Comparison of ENCODE assay signal across 8 cellular contexts in the genomic region with DNA sequence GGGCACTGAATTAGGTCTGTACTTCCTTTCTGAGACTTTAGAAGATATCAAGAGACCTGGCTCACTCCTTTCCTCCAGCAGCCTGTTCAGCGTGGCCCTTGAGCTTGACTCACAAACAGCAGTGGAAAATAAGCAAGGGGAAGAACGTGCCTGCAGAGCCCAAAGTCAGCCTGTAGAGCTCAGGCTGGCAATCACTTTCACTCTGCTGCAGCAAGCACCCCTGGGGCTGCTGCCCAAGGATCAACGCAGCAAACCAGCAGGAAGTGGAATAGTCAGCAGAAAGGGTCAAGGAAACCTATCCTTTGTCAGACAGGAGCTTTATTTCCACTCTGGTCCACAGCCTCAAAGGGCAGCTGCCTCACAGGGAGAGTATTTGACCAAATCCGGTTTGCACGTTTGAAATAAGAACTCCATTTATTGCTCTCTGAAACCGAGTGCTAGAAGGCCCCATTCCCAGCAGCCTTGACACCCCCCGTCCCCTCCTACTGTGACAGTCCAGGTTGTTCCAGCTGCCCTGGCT.
DNase-seq lines count a peak whose midpoint lies in the region; ATAC-seq and TF ChIP-seq lines count a peak whose summit lies in the region.

No MANE protein-coding gene starts in this region.

- H3K27ac Mint-ChIP-seq in activated naive CD8-positive, alpha-beta T cell treated with anti-CD3 and anti-CD28 coated beads, Interleukin-2, amount 10 ng/mL, durations not matched to agents 7 days and 5 days = peak overlapping the region; percentile 94

- peaks cover 11% of the 10 kb centered on the region for H3K36me3 Mint-ChIP-seq in activated naive CD8-positive, alpha-beta T cell treated with anti-CD3 and anti-CD28 coated beads, Interleukin-2, amount 10 ng/mL, durations not matched to agents 7 days and 5 days

- no peaks in the 10 kb centered on the region for H3K27me3 ChIP-seq in WERI-Rb-1 (ENCODE audit: insufficient read depth, low read depth, severe bottlenecking)

- no peaks in the 10 kb centered on the region for H3K27me3 Mint-ChIP-seq in activated naive CD8-positive, alpha-beta T cell treated with anti-CD3 and anti-CD28 coated beads, Interleukin-2, amount 10 ng/mL, durations not matched to agents 7 days and 5 days

- no peaks in the 10 kb centered on the region for H3K36me3 ChIP-seq in WERI-Rb-1

- TF ChIP-seq CTCF in WERI-Rb-1 (IDR thresholded peaks at IDR 0.05; ENCODE audit: low read depth, low read length) = no peak

- no peaks in the 10 kb centered on the region for H3K9me3 ChIP-seq in WERI-Rb-1 (ENCODE audit: severe bottlenecking)

- H3K9me3 Mint-ChIP-seq in activated naive CD8-positive, alpha-beta T cell treated with anti-CD3 and anti-CD28 coated beads, Interleukin-2, amount 10 ng/mL, durations not matched to agents 7 days and 5 days = peaks cover 3% of the 10 kb centered on the region

- H3K27ac ChIP-seq in WERI-Rb-1 = no peak overlapping the region

- POLR2A ChIA-PET in activated naive CD8-positive, alpha-beta T cell treated with anti-CD3 and anti-CD28 coated beads, Interleukin-2, amount 10 ng/mL, durations not matched to agents 7 days and 5 days (lab: Charles Lee) = interaction anchor here (0.7 to 4.7 kb wide), 11 partner anchors 10 to 519 kb away, joined by 3 to 28 read pairs (median 3); no protein-coding TSS in a partner anchor

- intact Hi-C loops in left colon (cut with DNase I, micrococcal nuclease) = no loop called here

- peak; percentile 43 for DNase-seq in Daoy (ENCODE audit: low read depth)
- peak; percentile 34 for DNase-seq in GOT3 (lab: John Stamatoyannopoulos, UW)
- DNase-seq in NOMO-1 treated with dmso at 0.1 percent for 144 hours (lab: John Stamatoyannopoulos, UW; ENCODE audit: unreplicated experiment) = peak; percentile 84
- no peak for DNase-seq in activated naive CD8-positive, alpha-beta T cell treated with anti-CD3 and anti-CD28 coated beads, Interleukin-2, amount 10 ng/mL, durations not matched to agents 7 days and 5 days
- peak; percentile 37 to 51 for DNase-seq in left colon
- peak; percentile 56 for DNase-seq in stimulated activated CD8-positive, alpha-beta memory T cell treated with anti-CD3 and anti-CD28 coated beads, Interleukin-4, amount 100 ng/mL, for 48 hours
- DNase-seq in WERI-Rb-1 = no peak

- peak; percentile 76 for ATAC-seq in activated naive CD8-positive, alpha-beta T cell treated with anti-CD3 and anti-CD28 coated beads, Interleukin-2, amount 10 ng/mL, durations not matched to agents 7 days and 5 days (ENCODE audit: low read depth)
- ATAC-seq in left colon (peak; percentile 49), GM21526 (IDR thresholded peaks at IDR 0.05; ENCODE audit: low FRiP score, unreplicated experiment) (no peak)

- peaks cover 47% of the 10 kb centered on the region for H3K4me1 Mint-ChIP-seq in activated naive CD8-positive, alpha-beta T cell treated with anti-CD3 and anti-CD28 coated beads, Interleukin-2, amount 10 ng/mL, durations not matched to agents 7 days and 5 days

- no peak overlapping the region for H3K4me3 ChIP-seq in WERI-Rb-1 (ENCODE audit: low read depth, low read length)

- peak overlapping the region; percentile 64 for H3K4me3 Mint-ChIP-seq in activated naive CD8-positive, alpha-beta T cell treated with anti-CD3 and anti-CD28 coated beads, Interleukin-2, amount 10 ng/mL, durations not matched to agents 7 days and 5 days

Comparison
In these comparisons a context has a peak if more than half of its experiments do, and no peak if none do; other contexts are left out.
1. DNase-seq: peak in Daoy (single experiment), GOT3 (single experiment), NOMO-1 treated with dmso at 0.1 percent for 144 hours (single experiment), left colon (2 of 2) and stimulated activated CD8-positive, alpha-beta memory T cell treated with anti-CD3 and anti-CD28 coated beads, Interleukin-4, amount 100 ng/mL, for 48 hours (single experiment); none in activated naive CD8-positive, alpha-beta T cell treated with anti-CD3 and anti-CD28 coated beads, Interleukin-2, amount 10 ng/mL, durations not matched to agents 7 days and 5 days (single experiment) and WERI-Rb-1 (single experiment).